ENCODE assay signal across 1 cellular context in the genomic region with DNA sequence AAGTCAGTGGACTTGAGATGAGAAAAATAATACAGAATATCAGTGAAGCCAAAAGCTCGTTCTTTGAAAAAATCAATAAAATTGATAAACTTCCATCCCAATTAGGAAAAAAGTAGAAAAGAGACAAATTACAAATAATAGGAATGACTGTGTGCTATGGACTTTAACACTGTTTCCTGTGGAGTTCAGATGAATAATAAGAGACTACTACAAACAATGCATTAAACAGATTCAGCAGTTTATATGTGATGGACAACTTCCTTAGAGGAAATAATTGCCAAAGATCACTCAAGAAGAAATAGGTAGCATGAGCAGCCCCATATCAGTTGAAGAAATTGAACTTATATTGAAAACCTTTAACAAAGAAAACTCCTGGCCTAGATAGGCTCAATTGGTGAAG.
TF ChIP-seq lines count a peak whose summit lies in the region.

No MANE protein-coding gene starts in this region.

TF ChIP-seq in endothelial cell of umbilical vein, 7 proteins besides CTCF, POLR2A, EP300 and RAD21:
- TF ChIP-seq EZH2 (IDR thresholded peaks at IDR 0.05; ENCODE audit: borderline replicate concordance, low read depth, low read length, severe bottlenecking) (no peak), FOS (IDR thresholded peaks at IDR 0.05; ENCODE audit: borderline replicate concordance, insufficient read depth, low read length) (peak; percentile 38)
